Comparison of ENCODE assay signal across 11 cellular contexts in genomic region chr14:93064411-93065271, GRCh38. TPM values are rescaled to one million over a fixed set of nuclear protein-coding genes. Genes with fewer than 3 reads are reported as not detected.
DNase-seq lines count a peak whose midpoint lies in the region; FAIRE-seq and TF ChIP-seq lines count a peak whose summit lies in the region.
"Had no signal": no experiment of that assay in that cellular context is flagged by ENCODE, and none has a peak within 500 bp of the region (broad histone marks: within the 10 kb centered on the region; RNA-seq: fewer than 3 reads in every experiment).

No MANE protein-coding gene starts in this region.

- in situ Hi-C loops in GM13976 (cut with MboI; ENCODE audit: low sequenced_read_pairs, unreplicated experiment): no loop called here

- no peaks in the 10 kb centered on the region for H3K27me3 ChIP-seq in small intestine (ENCODE audit: control insufficient read depth in 2 of 2, insufficient read depth in 2 of 2, low read length in 2 of 2)
- H3K27me3 ChIP-seq: adrenal gland had no signal

- H3K27ac ChIP-seq in SK-N-MC: peak overlapping the region; percentile 50; the same call in 1 of the 2 replicates
- peak overlapping the region; percentile 22 to 34 for H3K27ac ChIP-seq in small intestine (ENCODE audit: low read depth in 1 of 2, low read length in 1 of 2)
- no peak overlapping the region for H3K27ac ChIP-seq in caudate nucleus (ENCODE audit: low read depth, low read length)

- H3K9ac ChIP-seq in SK-N-MC (ENCODE audit: insufficient read length): peak overlapping the region; percentile 15

- TF ChIP-seq CTCF in GM13976 (IDR thresholded peaks at IDR 0.05; ENCODE audit: borderline replicate concordance, control extremely low read depth, extremely low read depth, insufficient read depth, missing control alignments): no peak

- H3K4me3 ChIP-seq in SK-N-MC: 0 out of 2 replicates have a peak overlapping the region, but pooled peaks have one; percentile 9
- H3K4me3 ChIP-seq in small intestine (ENCODE audit: low read depth in 1 of 2, low read length in 2 of 2): no peak overlapping the region
- H3K4me3 ChIP-seq: adrenal gland, lung had no signal

- H3K9me3 ChIP-seq in SK-N-MC (ENCODE audit: low read depth, low read length) (no peaks in the 10 kb centered on the region), small intestine (ENCODE audit: control insufficient read depth, low read depth) (no peaks in the 10 kb centered on the region)
- H3K9me3 ChIP-seq: adrenal gland had no signal

- H3K36me3 ChIP-seq in SK-N-MC (ENCODE audit: insufficient read depth, low read length) (no peaks in the 10 kb centered on the region), small intestine (ENCODE audit: control insufficient read depth in 2 of 2, insufficient read depth in 2 of 2, low read length in 2 of 2) (no peaks in the 10 kb centered on the region)
- H3K36me3 ChIP-seq: adrenal gland had no signal

- 72 to 87% (median 86%) methylated on average over 10 of the region's 10 CpGs for WGBS in small intestine, 3 donors

- DNase-seq in GM12891 (ENCODE audit: insufficient read length, low spot score): no peak
- no peak for DNase-seq in SK-N-MC (ENCODE audit: low read depth, low spot score)
- peak; percentile 41 for DNase-seq in fibroblast of peridontal ligament (ENCODE audit: extremely low read depth)
- no peak for DNase-seq in small intestine
- no peak for DNase-seq in caudate nucleus (lab: John Stamatoyannopoulos, UW)
- no peak for DNase-seq in NCI-H1048 (lab: John Stamatoyannopoulos, UW)
- DNase-seq in epidermal melanocyte (ENCODE audit: insufficient read length, low spot score): no peak
- DNase-seq in GM13976 (ENCODE audit: low spot score): no peak
- DNase-seq: adrenal gland, NCI-H524 treated with DMSO at 0.1 percent for 48 hours had no signal

- FAIRE-seq in GM12891 (lab: Jason Lieb, UNC): peak; percentile 68
- no peak for FAIRE-seq in small intestine (lab: Jason Lieb, UNC)

- TF ChIP-seq POLR2A in GM12891 (IDR thresholded peaks at IDR 0.05; ENCODE audit: low read depth, low read length): no peak

- H3K4me1 ChIP-seq in small intestine (ENCODE audit: control insufficient read depth in 2 of 2, insufficient read depth in 1 of 2, low read depth in 1 of 2, low read length in 1 of 2): peaks cover 0 to 9% of the 10 kb centered on the region in 2 donors

TF ChIP-seq in GM12891, 5 proteins besides CTCF, POLR2A, EP300 and RAD21:
- TF ChIP-seq SPI1 (IDR thresholded peaks at IDR 0.05; ENCODE audit: low read depth, low read length) (no peak), TAF1 (IDR thresholded peaks at IDR 0.05; ENCODE audit: low read depth, low read length) (no peak), POU2F2 (IDR thresholded peaks at IDR 0.05; ENCODE audit: low read depth, low read length) (no peak), POLR2AphosphoS5 (IDR thresholded peaks at IDR 0.05; ENCODE audit: low read depth, low read length) (no peak), PAX5 (IDR thresholded peaks at IDR 0.05; ENCODE audit: insufficient read depth, low read length, severe bottlenecking) (no peak)

RNA-seq across cellular contexts. Expression of gene ITPK1, which starts 51.1 kb away (rescaled TPM):
- polyA plus RNA-seq in GM12891 (2012; ENCODE audit: low read depth, missing spikeins): 22.4 TPM
- polyA plus RNA-seq in small intestine: 100 to 1,000 TPM in 2 of 3 donors, 10 to 100 TPM in 1; 98.8 to 153 (median 124) TPM
